ENCODE assay signal across 1 cellular context in genomic region chr5:149012350-149012749, GRCh38.
TF ChIP-seq lines count a peak whose summit lies in the region.

No MANE protein-coding gene starts in this region.

TF ChIP-seq in HCT116, 20 proteins besides CTCF, POLR2A, EP300 and RAD21 (continued from another document):
- TF ChIP-seq TCF7L2 (IDR thresholded peaks at IDR 0.05; ENCODE audit: borderline replicate concordance, extremely low read depth, insufficient read depth, insufficient read length): no peak
- TF ChIP-seq EZH2phosphoT487 (IDR thresholded peaks at IDR 0.05; ENCODE audit: borderline replicate concordance): no peak
- TF ChIP-seq SRF (IDR thresholded peaks at IDR 0.05; ENCODE audit: low read depth): no peak
- no peak for TF ChIP-seq YY1 (IDR thresholded peaks at IDR 0.05; ENCODE audit: extremely low read depth, insufficient replicate concordance, low read depth, low read length)
- TF ChIP-seq SIN3A (IDR thresholded peaks at IDR 0.05; ENCODE audit: low read depth): no peak
- no peak for TF ChIP-seq ZFX (IDR thresholded peaks at IDR 0.05)
- no peak for TF ChIP-seq EGR1 (IDR thresholded peaks at IDR 0.05; ENCODE audit: low read depth)
- no peak for TF ChIP-seq POLR2AphosphoS5 (IDR thresholded peaks at IDR 0.05; ENCODE audit: low read depth, low read length)
- TF ChIP-seq, protein P1, sequence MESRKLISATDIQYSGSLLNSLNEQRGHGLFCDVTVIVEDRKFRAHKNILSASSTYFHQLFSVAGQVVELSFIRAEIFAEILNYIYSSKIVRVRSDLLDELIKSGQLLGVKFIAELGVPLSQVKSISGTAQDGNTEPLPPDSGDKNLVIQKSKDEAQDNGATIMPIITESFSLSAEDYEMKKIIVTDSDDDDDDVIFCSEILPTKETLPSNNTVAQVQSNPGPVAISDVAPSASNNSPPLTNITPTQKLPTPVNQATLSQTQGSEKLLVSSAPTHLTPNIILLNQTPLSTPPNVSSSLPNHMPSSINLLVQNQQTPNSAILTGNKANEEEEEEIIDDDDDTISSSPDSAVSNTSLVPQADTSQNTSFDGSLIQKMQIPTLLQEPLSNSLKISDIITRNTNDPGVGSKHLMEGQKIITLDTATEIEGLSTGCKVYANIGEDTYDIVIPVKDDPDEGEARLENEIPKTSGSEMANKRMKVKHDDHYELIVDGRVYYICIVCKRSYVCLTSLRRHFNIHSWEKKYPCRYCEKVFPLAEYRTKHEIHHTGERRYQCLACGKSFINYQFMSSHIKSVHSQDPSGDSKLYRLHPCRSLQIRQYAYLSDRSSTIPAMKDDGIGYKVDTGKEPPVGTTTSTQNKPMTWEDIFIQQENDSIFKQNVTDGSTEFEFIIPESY (IDR thresholded peaks at IDR 0.05; ENCODE audit: extremely low read depth, insufficient replicate concordance, low read length): no peak
- TF ChIP-seq ZNF274 (IDR thresholded peaks at IDR 0.05; ENCODE audit: low read depth, low read length): no peak
- no peak for TF ChIP-seq SP1 (IDR thresholded peaks at IDR 0.05; ENCODE audit: low read depth)
- TF ChIP-seq, protein P2, sequence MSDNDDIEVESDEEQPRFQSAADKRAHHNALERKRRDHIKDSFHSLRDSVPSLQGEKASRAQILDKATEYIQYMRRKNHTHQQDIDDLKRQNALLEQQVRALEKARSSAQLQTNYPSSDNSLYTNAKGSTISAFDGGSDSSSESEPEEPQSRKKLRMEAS (IDR thresholded peaks at IDR 0.05): no peak
- no peak for TF ChIP-seq JUND (IDR thresholded peaks at IDR 0.05)
- TF ChIP-seq CBX3 (IDR thresholded peaks at IDR 0.05; ENCODE audit: low read depth): no peak
- no peak for TF ChIP-seq CEBPB (IDR thresholded peaks at IDR 0.05; ENCODE audit: low read depth)
- no peak for TF ChIP-seq ATF3 (IDR thresholded peaks at IDR 0.05)
